ENCODE assay signal across 8 cellular contexts in the genomic region with DNA sequence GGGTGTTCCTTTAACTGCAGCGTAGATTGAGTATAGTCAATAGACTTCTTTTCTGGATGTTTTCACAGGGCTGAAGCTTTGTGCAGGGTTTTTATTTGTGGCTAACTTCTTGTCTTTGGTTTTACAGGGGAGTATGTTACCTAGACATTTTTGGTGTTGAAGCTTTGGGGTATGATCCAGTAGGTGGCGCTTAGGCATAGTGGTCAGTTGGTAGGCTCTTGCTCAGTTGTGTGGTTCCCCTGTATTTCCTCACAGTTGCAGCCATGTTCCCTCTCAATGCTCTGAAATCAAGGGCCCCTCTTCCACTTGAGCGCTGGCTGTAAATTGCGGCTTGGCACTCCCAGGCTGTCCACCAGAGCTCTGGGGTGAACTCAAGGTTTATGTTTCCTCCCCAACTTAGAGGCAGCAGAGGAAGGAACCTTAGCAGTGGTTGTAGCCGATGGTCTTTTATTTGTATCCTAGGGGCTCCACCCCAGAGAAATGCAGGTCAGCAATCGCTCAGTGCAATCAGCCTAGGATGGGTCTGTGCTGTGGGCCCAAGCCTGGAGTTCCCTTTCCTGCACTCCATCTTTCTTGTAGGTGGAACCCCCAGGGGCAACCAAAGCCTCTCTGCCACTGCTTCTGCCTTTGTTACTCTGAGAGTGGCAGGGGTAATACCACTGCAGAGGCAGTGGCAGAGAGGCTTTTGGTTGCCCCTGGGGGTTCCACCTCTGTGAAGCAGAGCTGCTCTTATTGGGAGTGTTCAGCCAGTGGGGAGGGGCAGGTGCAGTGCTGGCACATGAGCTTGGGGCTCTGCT. TPM values are rescaled to one million over a fixed set of nuclear protein-coding genes. Genes with fewer than 3 reads are reported as not detected.
DNase-seq lines count a peak whose midpoint lies in the region; ATAC-seq and TF ChIP-seq lines count a peak whose summit lies in the region.

No MANE protein-coding gene starts in this region.

- H3K4me1 Mint-ChIP-seq in naive B cell: peaks cover 5 to 16% (median 6%) of the 10 kb centered on the region in 3 donors

- H3K9me3 Mint-ChIP-seq in naive B cell: peaks cover 0 to 7% (median 0%) of the 10 kb centered on the region in 7 donors

- peaks cover 9 to 34% (median 26%) of the 10 kb centered on the region in 3 donors for H3K27me3 Mint-ChIP-seq in naive B cell

- H3K4me3 Mint-ChIP-seq in naive B cell: no peak overlapping the region

- DNase-seq in Daoy (ENCODE audit: low read depth) (peak; percentile 59), HT1080 (ENCODE audit: low read depth) (peak; percentile 67), T1000 (lab: John Stamatoyannopoulos, UW) (peak; percentile 16), epithelial cell of esophagus (ENCODE audit: low read depth) (peak; percentile 89), naive B cell (peak; percentile 37), GOT3 (lab: John Stamatoyannopoulos, UW) (no peak)

- no peak overlapping the region for H3K4me3 ChIP-seq in epithelial cell of esophagus (ENCODE audit: low read length)

- H3K36me3 Mint-ChIP-seq in naive B cell: peaks cover 0 to 7% of the 10 kb centered on the region in 2 donors

- peak; percentile 71 for TF ChIP-seq CTCF in epithelial cell of esophagus (IDR thresholded peaks at IDR 0.05; ENCODE audit: insufficient read depth, low read depth, low read length, missing control alignments)

- ATAC-seq in GM19455 (IDR thresholded peaks at IDR 0.05; ENCODE audit: unreplicated experiment) (peak; percentile 50), naive B cell (ENCODE audit: low read depth in 2 of 2) (peak; percentile 38 to 73), GM21390 (IDR thresholded peaks at IDR 0.05; ENCODE audit: unreplicated experiment) (no peak)

- peak overlapping the region in 1 of 6 donors; percentile 15 for H3K27ac Mint-ChIP-seq in naive B cell

RNA-seq across cellular contexts. Expression of gene CMAS, which starts 55.1 kb away (rescaled TPM):
- total RNA-seq in Daoy (2014; rRNA removed; shearing (Covaris generic)): 71.3 and 73.7 TPM in 2 replicates
- total RNA-seq in HT1080 (2014; rRNA removed; shearing (Covaris generic)): 29.0 and 38.5 TPM in 2 replicates
- 72.8 and 74.5 TPM in 2 replicates for polyA plus RNA-seq in HT1080 (2015; cell fraction: cytosol; rRNA removed)
- polyA plus RNA-seq in HT1080 (2015; cell fraction: nucleus; rRNA removed): 44.5 and 51.1 TPM in 2 replicates
- 10 to 100 TPM; 29.6 to 43.7 (median 33.2) TPM for polyA plus RNA-seq in naive B cell (ENCODE audit: low read depth in 6 of 6)
